Comparison of ENCODE assay signal across 33 cellular contexts in genomic region chr3:90241481-90241880, GRCh38.
DNase-seq lines count a peak whose midpoint lies in the region; TF ChIP-seq lines count a peak whose summit lies in the region.
"Had no signal": no experiment of that assay in that cellular context is flagged by ENCODE, and none has a peak within 500 bp of the region (broad histone marks: within the 10 kb centered on the region; RNA-seq: fewer than 3 reads in every experiment).

No MANE protein-coding gene starts in this region.

- intact Hi-C loops in CD14-positive monocyte (cut with micrococcal nuclease) = no loop called here

- peaks cover 30% of the 10 kb centered on the region for H3K9me3 Mint-ChIP-seq in HFFc6
- H3K9me3 Mint-ChIP-seq in CD14-positive monocyte = peaks cover 9 to 21% (median 14%) of the 10 kb centered on the region in 7 donors

- H3K27ac Mint-ChIP-seq in HFFc6 = no peak overlapping the region
- no peak overlapping the region for H3K27ac Mint-ChIP-seq in CD14-positive monocyte
- H3K27ac Mint-ChIP-seq: activated CD4-positive, alpha-beta T cell treated with anti-CD3 and anti-CD28 coated beads for 36 hours; activated T-helper 2 cell treated with anti-CD3 and anti-CD28 coated beads, Interferon-gamma antibody, Interleukin-2, Interleukin-4, amounts not matched to agents 10 μg/mL and 5 μg/mL and 100 μg/mL, durations not matched to agents 14 hours and 24 hours and 36 hours; stimulated activated naive CD8-positive, alpha-beta T cell treated with anti-CD3 and anti-CD28 coated beads, Interleukin-15, amount 100 ng/mL, for 72 hours had no signal

- H3K27me3 ChIP-seq in adipocyte (replicated peaks; ENCODE audit: control insufficient read depth, insufficient read depth, low read length) = no peaks in the 10 kb centered on the region
- H3K27me3 ChIP-seq: BLaER1 treated with 17β-estradiol and CSF1 and Interleukin-3, amounts not matched to agents 10 nM and 100 nM; cardiac muscle cell; SJSA1; spleen; tibial artery had no signal

- peaks cover 9% of the 10 kb centered on the region for H3K4me1 ChIP-seq in adipocyte (ENCODE audit: control insufficient read depth, insufficient read depth, low read length)
- H3K4me1 ChIP-seq: BLaER1 treated with 17β-estradiol and CSF1 and Interleukin-3, amounts not matched to agents 10 nM and 100 nM; SJSA1; spleen; tibial artery had no signal

- no peaks in the 10 kb centered on the region for H3K4me1 Mint-ChIP-seq in HFFc6 (ENCODE audit: low read depth)
- H3K4me1 Mint-ChIP-seq in CD14-positive monocyte = no peaks in the 10 kb centered on the region
- H3K4me1 Mint-ChIP-seq: activated CD4-positive, alpha-beta T cell treated with anti-CD3 and anti-CD28 coated beads for 36 hours; stimulated activated naive CD8-positive, alpha-beta T cell treated with anti-CD3 and anti-CD28 coated beads, Interleukin-15, amount 100 ng/mL, for 72 hours had no signal

- no peak overlapping the region for H3K9ac ChIP-seq in adipocyte (ENCODE audit: low read length)
- H3K9ac ChIP-seq: BLaER1 treated with 17β-estradiol and CSF1 and Interleukin-3, amounts not matched to agents 10 nM and 100 nM had no signal

- DNase-seq in HFFc6 = peak; percentile 8
- DNase-seq in adipocyte (ENCODE audit: low read depth) = peak; percentile 19
- DNase-seq in fibroblast of mammary gland (ENCODE audit: low read depth) = peak; percentile 11
- peak; percentile 43 for DNase-seq in stromal cell of bone marrow (ENCODE audit: low read depth)
- no peak for DNase-seq in NCI-H1417 (lab: John Stamatoyannopoulos, UW)
- DNase-seq in activated CD4-positive, alpha-beta T cell treated with anti-CD3 and anti-CD28 coated beads for 48 hours = no peak
- no peak for DNase-seq in CD14-positive monocyte (ENCODE audit: low spot score)
- DNase-seq: activated CD4-positive, alpha-beta T cell treated with anti-CD3 and anti-CD28 coated beads for 36 hours; activated naive CD4-positive, alpha-beta T cell treated with anti-CD3 and anti-CD28 coated beads, Interleukin-2, amount 50 U/mL, for 16 hours; activated T-cell treated with anti-CD3 and anti-CD28 coated beads for 4 hours; amygdala; COR-L47; cortex of kidney; effector memory CD4-positive, alpha-beta T cell; hypothalamus; KBM-7; left colon; mesendoderm; MM.1S; NCI-H1417 treated with DMSO at 0.1 percent for 48 hours; NCI-H345; NCI-H69; right cardiac atrium; spleen; stimulated activated CD4-positive, alpha-beta T cell treated with anti-CD3 and anti-CD28 coated beads, Interleukin-2, amount 100 ng/mL, for 24 hours; stimulated activated CD8-positive, alpha-beta memory T cell treated with anti-CD3 and anti-CD28 coated beads, Interleukin-4, amount 100 ng/mL, for 48 hours; stimulated activated naive CD8-positive, alpha-beta T cell treated with anti-CD3 and anti-CD28 coated beads, Interleukin-15, amount 100 ng/mL, for 72 hours; T-helper 9 cell; tibial artery had no signal

- H3K4me3 ChIP-seq in adipocyte (ENCODE audit: low read length) = peak overlapping the region; percentile 58
- H3K4me3 ChIP-seq in fibroblast of mammary gland (ENCODE audit: control insufficient read depth, low read depth, low read length) = no peak overlapping the region
- H3K4me3 ChIP-seq: BLaER1 treated with 17β-estradiol and CSF1 and Interleukin-3, amounts not matched to agents 10 nM and 100 nM; cardiac muscle cell; SJSA1; spleen; tibial artery had no signal

- H3K36me3 ChIP-seq in adipocyte (ENCODE audit: control insufficient read depth, insufficient read depth, low read length, severe bottlenecking) = no peaks in the 10 kb centered on the region
- H3K36me3 ChIP-seq: BLaER1 treated with 17β-estradiol and CSF1 and Interleukin-3, amounts not matched to agents 10 nM and 100 nM; cardiac muscle cell; SJSA1; spleen; tibial artery had no signal

- H3K4me3 Mint-ChIP-seq in HFFc6 (no peak overlapping the region), CD14-positive monocyte (no peak overlapping the region)
- H3K4me3 Mint-ChIP-seq: activated CD4-positive, alpha-beta T cell treated with anti-CD3 and anti-CD28 coated beads for 36 hours; stimulated activated naive CD8-positive, alpha-beta T cell treated with anti-CD3 and anti-CD28 coated beads, Interleukin-15, amount 100 ng/mL, for 72 hours had no signal

- TF ChIP-seq CTCF in HFFc6 (IDR thresholded peaks at IDR 0.05) = no peak
- TF ChIP-seq CTCF in fibroblast of mammary gland (conservative IDR thresholded peaks at IDR 0.05; ENCODE audit: control insufficient read depth, insufficient read depth, low read depth, low read length) = no peak
- TF ChIP-seq CTCF in CD14-positive monocyte (IDR thresholded peaks at IDR 0.05) = no peak

- H3K36me3 Mint-ChIP-seq in HFFc6 (ENCODE audit: low read depth) (no peaks in the 10 kb centered on the region), CD14-positive monocyte (no peaks in the 10 kb centered on the region)

- no peaks in the 10 kb centered on the region for H3K9me3 ChIP-seq in adipocyte (ENCODE audit: control insufficient read depth, low read length)
- H3K9me3 ChIP-seq: SJSA1, tibial artery had no signal

- H3K27me3 Mint-ChIP-seq in HFFc6 (ENCODE audit: insufficient read depth) (no peaks in the 10 kb centered on the region; the same call in 1 of the 2 replicates), CD14-positive monocyte (ENCODE audit: low read depth in 3 of 3) (peaks cover 0 to 1% (median 0%) of the 10 kb centered on the region in 3 donors)
- H3K27me3 Mint-ChIP-seq: activated CD4-positive, alpha-beta T cell treated with anti-CD3 and anti-CD28 coated beads for 36 hours; stimulated activated naive CD8-positive, alpha-beta T cell treated with anti-CD3 and anti-CD28 coated beads, Interleukin-15, amount 100 ng/mL, for 72 hours had no signal

Comparison
In these comparisons a context has a peak if more than half of its experiments do, and no peak if none do; other contexts are left out.
1. DNase-seq: peak in HFFc6 (single experiment), adipocyte (single experiment), fibroblast of mammary gland (single experiment) and stromal cell of bone marrow (single experiment); none in NCI-H1417 (0 of 3), activated CD4-positive, alpha-beta T cell treated with anti-CD3 and anti-CD28 coated beads for 48 hours (single experiment) and CD14-positive monocyte (single experiment).